2 cellular contexts compared by ENCODE assay signal in genomic region chrX:71095971-71096701, GRCh38.
A peak's percentile ranks its signal among the peaks of the same experiment; 100 is the strongest.
TF ChIP-seq lines count a peak whose summit lies in the region.

No MANE protein-coding gene starts in this region.

TF ChIP-seq in HEK293, 187 proteins besides CTCF, POLR2A, EP300 and RAD21 (continues in another document):
- TF ChIP-seq GLI2 (tag by site-specific recombination; IDR thresholded peaks at IDR 0.05; ENCODE audit: borderline replicate concordance, low read depth) (no peak), ZNF350 (tag by site-specific recombination; IDR thresholded peaks at IDR 0.05) (no peak), HOXA7 (CRISPR knock-in tag; IDR thresholded peaks at IDR 0.05; ENCODE audit: borderline replicate concordance) (no peak), ZNF426 (tag by site-specific recombination; IDR thresholded peaks at IDR 0.05) (no peak), ZNF76 (tag by site-specific recombination; IDR thresholded peaks at IDR 0.05; ENCODE audit: borderline replicate concordance, low read depth) (no peak), ZNF658 (tag by site-specific recombination; IDR thresholded peaks at IDR 0.05) (no peak), ZNF138 (tag by site-specific recombination; IDR thresholded peaks at IDR 0.05; ENCODE audit: borderline replicate concordance) (no peak), ZNF366 (tag by site-specific recombination; conservative IDR thresholded peaks at IDR 0.05) (peak; percentile 16; the same call in 1 of the 2 replicates), ZXDB (tag by site-specific recombination; IDR thresholded peaks at IDR 0.05) (no peak), ZNF26 (tag by site-specific recombination; IDR thresholded peaks at IDR 0.05) (no peak), ZNF701 (tag by site-specific recombination; IDR thresholded peaks at IDR 0.05) (no peak), ZNF23 (tag by site-specific recombination; IDR thresholded peaks at IDR 0.05; ENCODE audit: borderline replicate concordance) (no peak), ZNF16 (tag by site-specific recombination; IDR thresholded peaks at IDR 0.05; ENCODE audit: low read depth) (no peak), ZNF610 (tag by site-specific recombination; IDR thresholded peaks at IDR 0.05; ENCODE audit: borderline replicate concordance) (no peak), ZNF645 (tag by site-specific recombination; IDR thresholded peaks at IDR 0.05) (no peak), ZNF768 (tag by site-specific recombination; IDR thresholded peaks at IDR 0.05) (no peak), ZSCAN23 (tag by site-specific recombination; IDR thresholded peaks at IDR 0.05) (no peak), ZNF302 (tag by site-specific recombination; IDR thresholded peaks at IDR 0.05; ENCODE audit: low read depth) (no peak), ZFP3 (tag by site-specific recombination; IDR thresholded peaks at IDR 0.05; ENCODE audit: low read depth) (no peak), ZSCAN5A (tag by site-specific recombination; IDR thresholded peaks at IDR 0.05) (no peak), ZSCAN18 (tag by site-specific recombination; IDR thresholded peaks at IDR 0.05) (no peak), BCL11B (tag by site-specific recombination; IDR thresholded peaks at IDR 0.05; ENCODE audit: low read depth) (no peak), MZF1 (tag by site-specific recombination; IDR thresholded peaks at IDR 0.05; ENCODE audit: borderline replicate concordance) (peak; percentile 89), SCRT1 (tag by site-specific recombination; IDR thresholded peaks at IDR 0.05; ENCODE audit: borderline replicate concordance) (peak; percentile 89), ZNF266 (tag by site-specific recombination; IDR thresholded peaks at IDR 0.05; ENCODE audit: low read depth) (no peak), ZNF341 (tag by site-specific recombination; IDR thresholded peaks at IDR 0.05; ENCODE audit: low read depth) (0 out of 2 replicates have a peak, but pooled peaks have one; percentile 10), ZFP37 (tag by site-specific recombination; IDR thresholded peaks at IDR 0.05) (no peak), ZNF473 (tag by site-specific recombination; IDR thresholded peaks at IDR 0.05) (no peak), ZNF221 (tag by site-specific recombination; IDR thresholded peaks at IDR 0.05; ENCODE audit: borderline replicate concordance) (no peak), ZNF513 (tag by site-specific recombination; IDR thresholded peaks at IDR 0.05) (no peak)

TF ChIP-seq in HepG2, 621 proteins besides CTCF, POLR2A, EP300 and RAD21:
- TF ChIP-seq UBTF (CRISPR knock-in tag; IDR thresholded peaks at IDR 0.05) (peak; percentile 38; the same call in 1 of the 2 replicates), GMEB2 (CRISPR knock-in tag; IDR thresholded peaks at IDR 0.05; ENCODE audit: low read depth) (no peak), KMT2B (CRISPR knock-in tag; IDR thresholded peaks at IDR 0.05) (0 out of 2 replicates have a peak, but pooled peaks have one; percentile 0), KDM2A (CRISPR knock-in tag; IDR thresholded peaks at IDR 0.05; ENCODE audit: borderline replicate concordance, low read depth) (peak; percentile 3; the same call in 1 of the 2 replicates), SIN3A (IDR thresholded peaks at IDR 0.05; ENCODE audit: borderline replicate concordance, low read depth, low read length) (peak; percentile 25; the same call in 1 of the 2 replicates), SAP130 (CRISPR knock-in tag; IDR thresholded peaks at IDR 0.05; ENCODE audit: low read depth) (0 out of 2 replicates have a peak, but pooled peaks have one; percentile 11), TAF1 (CRISPR knock-in tag; IDR thresholded peaks at IDR 0.05) (peak; percentile 10; the same call in 1 of the 2 replicates), ZNF687 (CRISPR knock-in tag; IDR thresholded peaks at IDR 0.05) (peak; percentile 34), ZNF256 (CRISPR knock-in tag; conservative IDR thresholded peaks at IDR 0.05) (no peak)
